ENCODE assay signal across 21 cellular contexts in genomic region chr12:14988035-14988434, GRCh38.
"Had no signal": no experiment of that assay in that cellular context is flagged by ENCODE, and none has a peak within 500 bp of the region (broad histone marks: within the 10 kb centered on the region; RNA-seq: fewer than 3 reads in every experiment).

No MANE protein-coding gene starts in this region.

- DNase-seq: activated CD4-positive, alpha-beta T cell treated with anti-CD3 and anti-CD28 coated beads, Interleukin-2, amount 10 ng/mL, durations not matched to agents 24 days and 14 days; activated CD4-positive, CD25-positive, alpha-beta regulatory T cell; activated CD8-positive, alpha-beta memory T cell treated with anti-CD3 and anti-CD28 coated beads, Interleukin-2, amount 50 U/mL, for 4 hours; activated CD8-positive, alpha-beta T cell treated with anti-CD3 and anti-CD28 coated beads, Interleukin-2, amount 10 ng/mL, durations not matched to agents 7 days and 5 days; activated gamma-delta T cell; activated T-cell treated with anti-CD3 and anti-CD28 coated beads, Interleukin-2, amount 50 U/mL, for 72 hours; amniotic stem cell; body of pancreas; central memory CD4-positive, alpha-beta T cell; effector memory CD4-positive, alpha-beta T cell; foreskin melanocyte; head of caudate nucleus; immature natural killer cell; mesendoderm; natural killer cell; posterior cingulate gyrus; stimulated activated CD4-positive, alpha-beta T cell treated with anti-CD3 and anti-CD28 coated beads, Interleukin-4, amount 100 ng/mL, for 24 hours; stimulated activated naive CD4-positive, alpha-beta T cell treated with Interleukin-2 at 50 U/mL for 16 hours; substantia nigra; uterus had no signal

- ATAC-seq: activated CD8-positive, alpha-beta T cell treated with anti-CD3 and anti-CD28 coated beads, Interleukin-2, amount 10 ng/mL, durations not matched to agents 7 days and 5 days; activated naive CD4-positive, alpha-beta T cell treated with anti-CD3 and anti-CD28 coated beads, Interleukin-2, amount 50 U/mL, for 72 hours; activated T-cell treated with anti-CD3 and anti-CD28 coated beads, Interleukin-2, amount 50 U/mL, for 72 hours; body of pancreas; natural killer cell had no signal
